Comparison of ENCODE assay signal across 31 cellular contexts in genomic region chr18:9542924-9543323, GRCh38.
DNase-seq lines count a peak whose midpoint lies in the region; ATAC-seq lines count a peak whose summit lies in the region.
"Had no signal": no experiment of that assay in that cellular context is flagged by ENCODE, and none has a peak within 500 bp of the region (broad histone marks: within the 10 kb centered on the region; RNA-seq: fewer than 3 reads in every experiment).

No MANE protein-coding gene starts in this region.

- no peaks in the 10 kb centered on the region for H3K27me3 Mint-ChIP-seq in activated naive CD8-positive, alpha-beta T cell treated with anti-CD3 and anti-CD28 coated beads, Interleukin-2, amount 50 U/mL, for 24 hours
- H3K27me3 Mint-ChIP-seq in activated naive CD8-positive, alpha-beta T cell treated with anti-CD3 and anti-CD28 coated beads for 36 hours: no peaks in the 10 kb centered on the region
- no peaks in the 10 kb centered on the region for H3K27me3 Mint-ChIP-seq in activated T-helper 1 cell treated with anti-CD3 and anti-CD28 coated beads, Interleukin-12 subunit alpha, Interleukin-12 subunit beta, Interleukin-2, Interleukin-4 antibody, amounts not matched to agents 30 ng/mL and 10 ng/mL and 1 ng/mL, durations not matched to agents 14 hours and 24 hours and 36 hours (ENCODE audit: insufficient read depth)
- H3K27me3 Mint-ChIP-seq in memory B cell: no peaks in the 10 kb centered on the region
- H3K27me3 Mint-ChIP-seq in stimulated activated naive B cell treated with anti-CD40 and anti-IgM and Interleukin-4, amounts not matched to agents 10 μg/mL and 1 μg/mL and 100 μg/mL, for 72 hours: no peaks in the 10 kb centered on the region
- H3K27me3 Mint-ChIP-seq in activated CD4-positive, alpha-beta T cell treated with anti-CD3 and anti-CD28 coated beads for 36 hours: no peaks in the 10 kb centered on the region
- H3K27me3 Mint-ChIP-seq: activated CD4-positive, alpha-beta T cell treated with anti-CD3 and anti-CD28 coated beads, Interleukin-2, amount 10 ng/mL, durations not matched to agents 7 days and 5 days; progenitor cell of endocrine pancreas; type B pancreatic cell had no signal

- no peaks in the 10 kb centered on the region for H3K4me1 Mint-ChIP-seq in activated naive CD8-positive, alpha-beta T cell treated with anti-CD3 and anti-CD28 coated beads, Interleukin-2, amount 50 U/mL, for 24 hours
- peaks cover 3% of the 10 kb centered on the region for H3K4me1 Mint-ChIP-seq in activated naive CD8-positive, alpha-beta T cell treated with anti-CD3 and anti-CD28 coated beads for 36 hours
- H3K4me1 Mint-ChIP-seq in activated T-helper 1 cell treated with anti-CD3 and anti-CD28 coated beads, Interleukin-12 subunit alpha, Interleukin-12 subunit beta, Interleukin-2, Interleukin-4 antibody, amounts not matched to agents 30 ng/mL and 10 ng/mL and 1 ng/mL, durations not matched to agents 14 hours and 24 hours and 36 hours (ENCODE audit: low read depth): no peaks in the 10 kb centered on the region
- peaks cover 3% of the 10 kb centered on the region for H3K4me1 Mint-ChIP-seq in memory B cell
- peaks cover 10 to 11% of the 10 kb centered on the region in 2 donors for H3K4me1 Mint-ChIP-seq in stimulated activated naive B cell treated with anti-CD40 and anti-IgM and Interleukin-4, amounts not matched to agents 10 μg/mL and 1 μg/mL and 100 μg/mL, for 72 hours
- H3K4me1 Mint-ChIP-seq in activated CD4-positive, alpha-beta T cell treated with anti-CD3 and anti-CD28 coated beads for 36 hours: no peaks in the 10 kb centered on the region
- H3K4me1 Mint-ChIP-seq: activated CD4-positive, alpha-beta T cell treated with anti-CD3 and anti-CD28 coated beads, Interleukin-2, amount 10 ng/mL, durations not matched to agents 7 days and 5 days; CD14-positive monocyte had no signal

- DNase-seq in activated naive CD8-positive, alpha-beta T cell treated with anti-CD3 and anti-CD28 coated beads, Interleukin-2, amount 50 U/mL, for 24 hours: no peak
- DNase-seq in activated naive CD8-positive, alpha-beta T cell treated with anti-CD3 and anti-CD28 coated beads for 36 hours: no peak
- DNase-seq in activated T-helper 1 cell treated with anti-CD3 and anti-CD28 coated beads, Interleukin-12 subunit alpha, Interleukin-12 subunit beta, Interleukin-2, Interleukin-4 antibody, amounts not matched to agents 30 ng/mL and 10 ng/mL and 1 ng/mL, durations not matched to agents 14 hours and 24 hours and 36 hours (ENCODE audit: low spot score): no peak
- DNase-seq in memory B cell (ENCODE audit: low spot score in 2 of 2): no peak
- DNase-seq in stimulated activated naive B cell treated with anti-CD40 and anti-IgM and Interleukin-4, amounts not matched to agents 10 μg/mL and 1 μg/mL and 100 μg/mL, for 72 hours: no peak
- DNase-seq in activated CD4-positive, alpha-beta T cell treated with anti-CD3 and anti-CD28 coated beads for 36 hours: no peak
- DNase-seq in NCI-H510A treated with DMSO at 0.1 percent for 48 hours (lab: John Stamatoyannopoulos, UW): no peak
- DNase-seq: 8988T; activated CD4-positive, alpha-beta T cell treated with anti-CD3 and anti-CD28 coated beads, Interleukin-2, amount 10 ng/mL, durations not matched to agents 7 days and 5 days; activated gamma-delta T cell treated with Interleukin-2 at 50 U/mL for 16 hours; activated T-cell treated with anti-CD3 and anti-CD28 coated beads, Interleukin-2, amount 50 U/mL, for 4 hours; body of pancreas; DMS79 treated with DMSO at 0.1 percent for 48 hours; esophagus squamous epithelium; foreskin keratinocyte; GF-D8; HCEC 1CT; kidney glomerular epithelial cell; NCI-H1092; NCI-H187 treated with DMSO at 0.1 percent for 48 hours; NCI-H2171; SJCRH30; stimulated activated CD4-positive, alpha-beta T cell treated with anti-CD3 and anti-CD28 coated beads, Interleukin-12 subunit alpha, Interleukin-12 subunit beta, amount 100 ng/mL, for 4 hours; stimulated activated CD4-positive, alpha-beta T cell treated with anti-CD3 and anti-CD28 coated beads, Interleukin-2, amount 100 ng/mL, for 48 hours; substantia nigra; SW 1271 had no signal

- CTCF ChIA-PET in activated CD4-positive, alpha-beta T cell treated with anti-CD3 and anti-CD28 coated beads for 36 hours (lab: Charles Lee): no interaction called here

- no peak overlapping the region for H3K27ac Mint-ChIP-seq in activated naive CD8-positive, alpha-beta T cell treated with anti-CD3 and anti-CD28 coated beads, Interleukin-2, amount 50 U/mL, for 24 hours
- H3K27ac Mint-ChIP-seq in activated naive CD8-positive, alpha-beta T cell treated with anti-CD3 and anti-CD28 coated beads for 36 hours: no peak overlapping the region
- H3K27ac Mint-ChIP-seq in activated T-helper 1 cell treated with anti-CD3 and anti-CD28 coated beads, Interleukin-12 subunit alpha, Interleukin-12 subunit beta, Interleukin-2, Interleukin-4 antibody, amounts not matched to agents 30 ng/mL and 10 ng/mL and 1 ng/mL, durations not matched to agents 14 hours and 24 hours and 36 hours: peak overlapping the region; percentile 44
- peak overlapping the region; percentile 66 for H3K27ac Mint-ChIP-seq in memory B cell
- peak overlapping the region; percentile 76 for H3K27ac Mint-ChIP-seq in stimulated activated naive B cell treated with anti-CD40 and anti-IgM and Interleukin-4, amounts not matched to agents 10 μg/mL and 1 μg/mL and 100 μg/mL, for 72 hours
- no peak overlapping the region for H3K27ac Mint-ChIP-seq in activated CD4-positive, alpha-beta T cell treated with anti-CD3 and anti-CD28 coated beads for 36 hours
- H3K27ac Mint-ChIP-seq: activated CD4-positive, alpha-beta T cell treated with anti-CD3 and anti-CD28 coated beads, Interleukin-2, amount 10 ng/mL, durations not matched to agents 7 days and 5 days; type B pancreatic cell had no signal

- intact Hi-C loops in activated T-helper 1 cell treated with anti-CD3 and anti-CD28 coated beads, Interleukin-12 subunit alpha, Interleukin-12 subunit beta, Interleukin-2, Interleukin-4 antibody, amounts not matched to agents 30 ng/mL and 10 ng/mL and 1 ng/mL, durations not matched to agents 14 hours and 24 hours and 36 hours (cut with micrococcal nuclease): no loop called here
- intact Hi-C loops in activated CD4-positive, alpha-beta T cell treated with anti-CD3 and anti-CD28 coated beads for 36 hours (cut with DNase I, micrococcal nuclease): no loop called here

- no peaks in the 10 kb centered on the region for H3K9me3 Mint-ChIP-seq in activated naive CD8-positive, alpha-beta T cell treated with anti-CD3 and anti-CD28 coated beads, Interleukin-2, amount 50 U/mL, for 24 hours
- H3K9me3 Mint-ChIP-seq in activated naive CD8-positive, alpha-beta T cell treated with anti-CD3 and anti-CD28 coated beads for 36 hours: no peaks in the 10 kb centered on the region
- no peaks in the 10 kb centered on the region for H3K9me3 Mint-ChIP-seq in activated T-helper 1 cell treated with anti-CD3 and anti-CD28 coated beads, Interleukin-12 subunit alpha, Interleukin-12 subunit beta, Interleukin-2, Interleukin-4 antibody, amounts not matched to agents 30 ng/mL and 10 ng/mL and 1 ng/mL, durations not matched to agents 14 hours and 24 hours and 36 hours
- H3K9me3 Mint-ChIP-seq in memory B cell: no peaks in the 10 kb centered on the region
- H3K9me3 Mint-ChIP-seq in stimulated activated naive B cell treated with anti-CD40 and anti-IgM and Interleukin-4, amounts not matched to agents 10 μg/mL and 1 μg/mL and 100 μg/mL, for 72 hours: no peaks in the 10 kb centered on the region
- no peaks in the 10 kb centered on the region for H3K9me3 Mint-ChIP-seq in activated CD4-positive, alpha-beta T cell treated with anti-CD3 and anti-CD28 coated beads for 36 hours (ENCODE audit: low read depth)
- H3K9me3 Mint-ChIP-seq: activated CD4-positive, alpha-beta T cell treated with anti-CD3 and anti-CD28 coated beads, Interleukin-2, amount 10 ng/mL, durations not matched to agents 7 days and 5 days; activated T-cell treated with anti-CD3 and anti-CD28 coated beads, Interleukin-2, amount 50 U/mL, for 4 hours; CD14-positive monocyte; type B pancreatic cell had no signal

- H3K36me3 Mint-ChIP-seq in activated naive CD8-positive, alpha-beta T cell treated with anti-CD3 and anti-CD28 coated beads, Interleukin-2, amount 50 U/mL, for 24 hours (ENCODE audit: low read depth): peaks cover 9% of the 10 kb centered on the region
- peaks cover 9% of the 10 kb centered on the region for H3K36me3 Mint-ChIP-seq in activated naive CD8-positive, alpha-beta T cell treated with anti-CD3 and anti-CD28 coated beads for 36 hours
- H3K36me3 Mint-ChIP-seq in activated T-helper 1 cell treated with anti-CD3 and anti-CD28 coated beads, Interleukin-12 subunit alpha, Interleukin-12 subunit beta, Interleukin-2, Interleukin-4 antibody, amounts not matched to agents 30 ng/mL and 10 ng/mL and 1 ng/mL, durations not matched to agents 14 hours and 24 hours and 36 hours (ENCODE audit: low read depth): peaks cover 16% of the 10 kb centered on the region
- H3K36me3 Mint-ChIP-seq in memory B cell: peaks cover 16% of the 10 kb centered on the region
- peaks cover 36 to 53% of the 10 kb centered on the region in 2 donors for H3K36me3 Mint-ChIP-seq in stimulated activated naive B cell treated with anti-CD40 and anti-IgM and Interleukin-4, amounts not matched to agents 10 μg/mL and 1 μg/mL and 100 μg/mL, for 72 hours
- peaks cover 7% of the 10 kb centered on the region for H3K36me3 Mint-ChIP-seq in activated CD4-positive, alpha-beta T cell treated with anti-CD3 and anti-CD28 coated beads for 36 hours (ENCODE audit: low read depth)

- ATAC-seq in activated naive CD8-positive, alpha-beta T cell treated with anti-CD3 and anti-CD28 coated beads, Interleukin-2, amount 50 U/mL, for 24 hours: peak; percentile 15
- ATAC-seq in memory B cell (ENCODE audit: low read depth) (no peak), HG03442 (IDR thresholded peaks at IDR 0.05; ENCODE audit: unreplicated experiment) (no peak)
- ATAC-seq in stimulated activated naive B cell treated with anti-CD40 and anti-IgM and Interleukin-4, amounts not matched to agents 10 μg/mL and 1 μg/mL and 100 μg/mL, for 72 hours (replicated peaks): no peak
- ATAC-seq in activated CD4-positive, alpha-beta T cell treated with anti-CD3 and anti-CD28 coated beads for 36 hours: no peak
- ATAC-seq: activated T-cell treated with anti-CD3 and anti-CD28 coated beads, Interleukin-2, amount 50 U/mL, for 4 hours; body of pancreas; foreskin keratinocyte; sciatic nerve had no signal

- POLR2A ChIA-PET in activated CD4-positive, alpha-beta T cell treated with anti-CD3 and anti-CD28 coated beads for 36 hours (lab: Charles Lee): no interaction called here

- H3K4me3 Mint-ChIP-seq in activated naive CD8-positive, alpha-beta T cell treated with anti-CD3 and anti-CD28 coated beads, Interleukin-2, amount 50 U/mL, for 24 hours: no peak overlapping the region
- H3K4me3 Mint-ChIP-seq in activated naive CD8-positive, alpha-beta T cell treated with anti-CD3 and anti-CD28 coated beads for 36 hours: no peak overlapping the region
- H3K4me3 Mint-ChIP-seq in activated T-helper 1 cell treated with anti-CD3 and anti-CD28 coated beads, Interleukin-12 subunit alpha, Interleukin-12 subunit beta, Interleukin-2, Interleukin-4 antibody, amounts not matched to agents 30 ng/mL and 10 ng/mL and 1 ng/mL, durations not matched to agents 14 hours and 24 hours and 36 hours: no peak overlapping the region
- H3K4me3 Mint-ChIP-seq in memory B cell: no peak overlapping the region
- no peak overlapping the region for H3K4me3 Mint-ChIP-seq in stimulated activated naive B cell treated with anti-CD40 and anti-IgM and Interleukin-4, amounts not matched to agents 10 μg/mL and 1 μg/mL and 100 μg/mL, for 72 hours
- H3K4me3 Mint-ChIP-seq in activated CD4-positive, alpha-beta T cell treated with anti-CD3 and anti-CD28 coated beads for 36 hours: no peak overlapping the region
- H3K4me3 Mint-ChIP-seq: activated CD4-positive, alpha-beta T cell treated with anti-CD3 and anti-CD28 coated beads, Interleukin-2, amount 10 ng/mL, durations not matched to agents 7 days and 5 days; activated T-cell treated with anti-CD3 and anti-CD28 coated beads, Interleukin-2, amount 50 U/mL, for 4 hours; CD14-positive monocyte; type B pancreatic cell had no signal

Comparison
In these comparisons a context has a peak if more than half of its experiments do, and no peak if none do; other contexts are left out.
1. H3K27ac Mint-ChIP-seq: peak in activated T-helper 1 cell treated with anti-CD3 and anti-CD28 coated beads, Interleukin-12 subunit alpha, Interleukin-12 subunit beta, Interleukin-2, Interleukin-4 antibody, amounts not matched to agents 30 ng/mL and 10 ng/mL and 1 ng/mL, durations not matched to agents 14 hours and 24 hours and 36 hours (single experiment), memory B cell (single experiment) and stimulated activated naive B cell treated with anti-CD40 and anti-IgM and Interleukin-4, amounts not matched to agents 10 μg/mL and 1 μg/mL and 100 μg/mL, for 72 hours (single experiment); none in activated naive CD8-positive, alpha-beta T cell treated with anti-CD3 and anti-CD28 coated beads, Interleukin-2, amount 50 U/mL, for 24 hours (single experiment), activated naive CD8-positive, alpha-beta T cell treated with anti-CD3 and anti-CD28 coated beads for 36 hours (single experiment) and activated CD4-positive, alpha-beta T cell treated with anti-CD3 and anti-CD28 coated beads for 36 hours (single experiment).